12 cellular contexts compared by ENCODE assay signal in genomic region chr9:33187519-33188218, GRCh38. TPM values are rescaled to one million over a fixed set of nuclear protein-coding genes. Genes with fewer than 3 reads are reported as not detected.
DNase-seq lines count a peak whose midpoint lies in the region; ATAC-seq and TF ChIP-seq lines count a peak whose summit lies in the region.
"Had no signal": no experiment of that assay in that cellular context is flagged by ENCODE, and none has a peak within 500 bp of the region (broad histone marks: within the 10 kb centered on the region; RNA-seq: fewer than 3 reads in every experiment).

No MANE protein-coding gene starts in this region.

- peak; percentile 90 for DNase-seq in MG63
- DNase-seq in astrocyte of the hippocampus (ENCODE audit: low read depth, low spot score), result peak; percentile 61
- peak; percentile 31 for DNase-seq in iPS-NIHi7 (ENCODE audit: extremely low spot score)
- no peak for DNase-seq in thoracic aorta (ENCODE audit: low spot score)
- DNase-seq in NCI-H1105 (lab: John Stamatoyannopoulos, UW), result no peak
- DNase-seq in foreskin melanocyte, result no peak
- no peak for DNase-seq in NCI-H2227 treated with DMSO at 0.1 percent for 48 hours (lab: John Stamatoyannopoulos, UW)
- DNase-seq: GDM1; NCI-H1436 treated with DMSO at 0.1 percent for 48 hours; stimulated activated naive CD8-positive, alpha-beta T cell treated with anti-CD3 and anti-CD28 coated beads, Interleukin-15, Interleukin-2, amounts not matched to agents 100 U/mL and 50 U/mL, for 24 hours; SW 1271 had no signal

- no peak for ATAC-seq in thoracic aorta (ENCODE audit: insufficient number of reproducible peaks, low FRiP score, low read depth)
- no peak for ATAC-seq in GM19455 (IDR thresholded peaks at IDR 0.05; ENCODE audit: unreplicated experiment)
- ATAC-seq: stimulated activated naive CD8-positive, alpha-beta T cell treated with anti-CD3 and anti-CD28 coated beads, Interleukin-15, Interleukin-2, amounts not matched to agents 100 U/mL and 50 U/mL, for 24 hours had no signal

- peak overlapping the region; percentile 36 to 38 for H3K27ac ChIP-seq in thoracic aorta

- H3K4me1 ChIP-seq in thoracic aorta (ENCODE audit: control insufficient read depth in 1 of 2, low read depth in 2 of 2), result peaks cover 24 to 79% of the 10 kb centered on the region in 2 donors

- H3K4me3 ChIP-seq in MG63, result no peak overlapping the region
- H3K4me3 ChIP-seq in thoracic aorta, result no peak overlapping the region

- no peaks in the 10 kb centered on the region for H3K36me3 ChIP-seq in MG63
- no peaks in the 10 kb centered on the region for H3K36me3 ChIP-seq in thoracic aorta

- no peak for TF ChIP-seq CTCF in thoracic aorta (IDR thresholded peaks at IDR 0.05)

- H3K27me3 ChIP-seq in MG63 (no peaks in the 10 kb centered on the region), thoracic aorta (replicated peaks; ENCODE audit: insufficient read depth) (no peaks in the 10 kb centered on the region)

- H3K9me3 ChIP-seq in MG63 (no peaks in the 10 kb centered on the region), thoracic aorta (no peaks in the 10 kb centered on the region)

RNA-seq across cellular contexts. Expression of gene B4GALT1, which starts 20.5 kb away (rescaled TPM):
- 31.9 and 35.2 TPM in 2 replicates for total RNA-seq in MG63 (2014; rRNA removed; shearing (Covaris generic); ENCODE audit: low replicate concordance)
- total RNA-seq in thoracic aorta, result 10 to 100 TPM; 59.4 to 86.6 TPM

RNA-seq across cellular contexts. Expression of gene SPINK4, which starts 52.3 kb away (rescaled TPM):
- total RNA-seq in MG63 (2014; rRNA removed; shearing (Covaris generic); ENCODE audit: low replicate concordance), result not detected in 2 replicates
- total RNA-seq in thoracic aorta, result not detected

Comparison
In these comparisons a context has a peak if more than half of its experiments do, and no peak if none do; other contexts are left out.
1. DNase-seq: peak in MG63 (single experiment), astrocyte of the hippocampus (single experiment) and iPS-NIHi7 (single experiment); none in thoracic aorta (single experiment), NCI-H1105 (single experiment), foreskin melanocyte (single experiment) and NCI-H2227 treated with DMSO at 0.1 percent for 48 hours (single experiment).